8 cellular contexts compared by ENCODE assay signal in genomic region chr7:142467056-142467661, GRCh38.
DNase-seq lines count a peak whose midpoint lies in the region; ATAC-seq, FAIRE-seq and TF ChIP-seq lines count a peak whose summit lies in the region.
"Not testable (repeated sequence)": the region's sequence is repeated elsewhere in the genome, so short reads cannot be mapped to it uniquely, and the experiment has no call there.

No MANE protein-coding gene starts in this region.

- H3K27me3 ChIP-seq in A673 (replicated peaks; ENCODE audit: insufficient read depth, low read depth, low read length, poor library complexity); DND-41 (ENCODE audit: insufficient read depth, low read length, poor library complexity); MM.1S (replicated peaks; ENCODE audit: insufficient read depth, low read length); endothelial cell of umbilical vein (ENCODE audit: control insufficient read depth in 2 of 2, insufficient read depth in 2 of 2, low read length in 2 of 2); cardiac muscle cell; osteoblast (ENCODE audit: insufficient read depth, low read length): not testable (repeated sequence)

- H3K4me2 ChIP-seq in DND-41 (ENCODE audit: insufficient read depth, low read length); MM.1S (ENCODE audit: low read depth, low read length); endothelial cell of umbilical vein (ENCODE audit: insufficient read depth, low read length): not testable (repeated sequence)
- H3K4me2 ChIP-seq in osteoblast (ENCODE audit: insufficient read depth, low read length): peak overlapping the region; percentile 60

- intact Hi-C loops in A673 (cut with micrococcal nuclease; ENCODE audit: unreplicated experiment); endothelial cell of umbilical vein (cut with micrococcal nuclease): not testable (repeated sequence)

- not testable (repeated sequence) for H3K27me3 Mint-ChIP-seq in T-cell

- not testable (repeated sequence) for H3K27ac ChIP-seq in A673 (ENCODE audit: low read depth, low read length, poor library complexity, severe bottlenecking); MM.1S (ENCODE audit: low read length); endothelial cell of umbilical vein (ENCODE audit: insufficient read depth, low read depth, low read length); cardiac muscle cell
- H3K27ac ChIP-seq in DND-41 (ENCODE audit: low read length): peak overlapping the region; percentile 26
- H3K27ac ChIP-seq in osteoblast (ENCODE audit: low read depth, low read length): peak overlapping the region; percentile 61

- not testable (repeated sequence) for ATAC-seq in DND-41 (ENCODE audit: insufficient read depth, low read depth); T-cell (replicated peaks in 1 of 4)

- H3K9me1 ChIP-seq in endothelial cell of umbilical vein (replicated peaks; ENCODE audit: control insufficient read depth, extremely low read depth, insufficient read depth, low read length): not testable (repeated sequence)

- not testable (repeated sequence) for H3K4me1 ChIP-seq in A673 (ENCODE audit: insufficient read depth, low read length, poor library complexity, severe bottlenecking); endothelial cell of umbilical vein (ENCODE audit: control insufficient read depth, extremely low read depth, insufficient read depth, low read length); cardiac muscle cell (ENCODE audit: low read depth)
- H3K4me1 ChIP-seq in DND-41 (ENCODE audit: insufficient read depth, low read length) (peaks cover 52% of the 10 kb centered on the region), MM.1S (ENCODE audit: low read length) (peaks cover 28% of the 10 kb centered on the region), osteoblast (ENCODE audit: insufficient read depth, low read length) (peaks cover 22% of the 10 kb centered on the region)

- H2AFZ ChIP-seq in DND-41 (ENCODE audit: low read depth, low read length); MM.1S (ENCODE audit: low read length); endothelial cell of umbilical vein (ENCODE audit: low read depth, low read length): not testable (repeated sequence)
- H2AFZ ChIP-seq in osteoblast (ENCODE audit: low read length): peak overlapping the region; percentile 87

- in situ Hi-C loops in astrocyte of the spinal cord (cut with HindIII; ENCODE audit: low sequenced_read_pairs): not testable (repeated sequence)

- not testable (repeated sequence) for H3K36me3 Mint-ChIP-seq in T-cell

- not testable (repeated sequence) for DNase-seq in A673 (ENCODE audit: low spot score); DND-41; MM.1S; T-cell; astrocyte of the spinal cord (ENCODE audit: low read depth, low spot score); endothelial cell of umbilical vein (ENCODE audit: low read depth, low spot score); cardiac muscle cell (ENCODE audit: low read depth in 1 of 2, low spot score in 1 of 2); osteoblast (ENCODE audit: insufficient read length, low spot score, missing footprints)

- not testable (repeated sequence) for H3K9me3 ChIP-seq in A673 (ENCODE audit: low read depth, low read length, poor library complexity, severe bottlenecking); DND-41 (ENCODE audit: insufficient read depth, low read length, severe bottlenecking); MM.1S (replicated peaks; ENCODE audit: insufficient read depth, low read length); endothelial cell of umbilical vein (replicated peaks; ENCODE audit: control insufficient read depth, insufficient read depth, low read length); cardiac muscle cell (ENCODE audit: low read depth); osteoblast (ENCODE audit: low read depth, low read length)

- not testable (repeated sequence) for BruUV-seq in A673 (replicated peaks; lab: Mats Ljungman, UMichigan); endothelial cell of umbilical vein (replicated peaks; lab: Mats Ljungman, UMichigan)

- H3F3A ChIP-seq in MM.1S (ENCODE audit: insufficient read depth, low read length): peaks cover 11% of the 10 kb centered on the region

- POLR2A ChIA-PET in A673 (lab: Charles Lee; ENCODE audit: low non-redundant PET); T-cell (lab: Charles Lee); endothelial cell of umbilical vein (lab: Charles Lee): not testable (repeated sequence)

- TF ChIP-seq POLR2A in endothelial cell of umbilical vein (IDR thresholded peaks at IDR 0.05; ENCODE audit: low read depth, low read length): not testable (repeated sequence)

- not testable (repeated sequence) for H3K4me3 ChIP-seq in A673 (ENCODE audit: low read depth, low read length, poor library complexity, severe bottlenecking); DND-41 (ENCODE audit: low read depth in 1 of 2, low read length in 2 of 2); MM.1S (ENCODE audit: low read length); astrocyte of the spinal cord (ENCODE audit: low read depth, low read length); endothelial cell of umbilical vein (replicated peaks in 1 of 3; ENCODE audit: insufficient read depth in 1 of 3, low read depth in 1 of 3, low read length in 3 of 3); cardiac muscle cell; osteoblast (ENCODE audit: insufficient read depth, low read length)

- H3K9ac ChIP-seq in DND-41 (ENCODE audit: low read depth, low read length); MM.1S (ENCODE audit: low read length); endothelial cell of umbilical vein (replicated peaks; ENCODE audit: extremely low read depth, insufficient read depth, low read length): not testable (repeated sequence)

- TF ChIP-seq CTCF in A673 (conservative IDR thresholded peaks at IDR 0.05; ENCODE audit: low read depth, low read length) (0 out of 2 replicates have a peak, but pooled peaks have one; percentile 10), DND-41 (IDR thresholded peaks at IDR 0.05; ENCODE audit: borderline replicate concordance, extremely low read depth, low read length, poor library complexity, severe bottlenecking) (peak; percentile 25), MM.1S (IDR thresholded peaks at IDR 0.05; ENCODE audit: low read length) (0 out of 2 replicates have a peak, but pooled peaks have one; percentile 6), astrocyte of the spinal cord (IDR thresholded peaks at IDR 0.05; ENCODE audit: low read depth, low read length) (peak; percentile 11), cardiac muscle cell (IDR thresholded peaks at IDR 0.05; ENCODE audit: low read depth, low read length) (peak; percentile 13), osteoblast (IDR thresholded peaks at IDR 0.05; ENCODE audit: extremely low read depth, low read depth, low read length) (peak; percentile 35)
- TF ChIP-seq CTCF in endothelial cell of umbilical vein (IDR thresholded peaks at IDR 0.05; ENCODE audit: extremely low read depth in 1 of 2, insufficient read depth in 1 of 2, low read depth in 1 of 2, low read length in 2 of 2): not testable (repeated sequence)

- dilution Hi-C loops in endothelial cell of umbilical vein (cut with MboI; ENCODE audit: extremely low pct_ligation_motif_present, low sequenced_read_pairs): not testable (repeated sequence)

- H3K4me3 Mint-ChIP-seq in T-cell: not testable (repeated sequence)

- not testable (repeated sequence) for H3K9me3 Mint-ChIP-seq in T-cell

- not testable (repeated sequence) for H3K36me3 ChIP-seq in A673 (ENCODE audit: insufficient read depth, low read length, poor library complexity, severe bottlenecking); DND-41 (ENCODE audit: insufficient read depth, low read length); MM.1S (replicated peaks; ENCODE audit: insufficient read depth, low read length); endothelial cell of umbilical vein (ENCODE audit: control insufficient read depth in 2 of 2, extremely low read depth in 1 of 2, insufficient read depth in 2 of 2, low read length in 2 of 2); cardiac muscle cell; osteoblast (ENCODE audit: insufficient read depth, low read length)

- CTCF ChIA-PET in A673 (lab: Charles Lee) (interaction anchor here (1.9 kb wide), 1 partner anchor 11 kb away, joined by 7 read pairs; no protein-coding TSS in a partner anchor), T-cell (lab: Charles Lee) (interaction anchor here in 1 of 2 donors (1.1 kb wide), 1 partner anchor 16 kb away, joined by 4 read pairs; no protein-coding TSS in a partner anchor), endothelial cell of umbilical vein (lab: Charles Lee) (interaction anchor here (1.3 to 4.3 kb wide), 3 partner anchors 7 to 11 kb away, joined by 3 to 19 read pairs (median 17); no protein-coding TSS in a partner anchor)

- peak overlapping the region; percentile 49 to 72 for H3K27ac Mint-ChIP-seq in T-cell

- H3K9me2 ChIP-seq in MM.1S (replicated peaks; ENCODE audit: insufficient read depth, low read length): not testable (repeated sequence)

- not testable (repeated sequence) for H4K20me1 ChIP-seq in DND-41 (ENCODE audit: insufficient read depth, low read length); MM.1S (ENCODE audit: insufficient read depth, low read length); endothelial cell of umbilical vein (replicated peaks; ENCODE audit: control insufficient read depth, extremely low read depth, insufficient read depth, low read length); osteoblast (ENCODE audit: insufficient read depth, low read length)

- peak; percentile 50 for FAIRE-seq in endothelial cell of umbilical vein (lab: Jason Lieb, UNC)

- peaks cover 59 to 80% (median 79%) of the 10 kb centered on the region in 3 donors for H3K4me1 Mint-ChIP-seq in T-cell

- H3K79me2 ChIP-seq in DND-41 (ENCODE audit: insufficient read depth, low read length): peaks cover 21% of the 10 kb centered on the region
- H3K79me2 ChIP-seq in MM.1S (ENCODE audit: low read length); endothelial cell of umbilical vein (ENCODE audit: control insufficient read depth, insufficient read depth, low read length); osteoblast (ENCODE audit: insufficient read depth, low read length): not testable (repeated sequence)
